ENCODE assay signal across 8 cellular contexts in the genomic region with DNA sequence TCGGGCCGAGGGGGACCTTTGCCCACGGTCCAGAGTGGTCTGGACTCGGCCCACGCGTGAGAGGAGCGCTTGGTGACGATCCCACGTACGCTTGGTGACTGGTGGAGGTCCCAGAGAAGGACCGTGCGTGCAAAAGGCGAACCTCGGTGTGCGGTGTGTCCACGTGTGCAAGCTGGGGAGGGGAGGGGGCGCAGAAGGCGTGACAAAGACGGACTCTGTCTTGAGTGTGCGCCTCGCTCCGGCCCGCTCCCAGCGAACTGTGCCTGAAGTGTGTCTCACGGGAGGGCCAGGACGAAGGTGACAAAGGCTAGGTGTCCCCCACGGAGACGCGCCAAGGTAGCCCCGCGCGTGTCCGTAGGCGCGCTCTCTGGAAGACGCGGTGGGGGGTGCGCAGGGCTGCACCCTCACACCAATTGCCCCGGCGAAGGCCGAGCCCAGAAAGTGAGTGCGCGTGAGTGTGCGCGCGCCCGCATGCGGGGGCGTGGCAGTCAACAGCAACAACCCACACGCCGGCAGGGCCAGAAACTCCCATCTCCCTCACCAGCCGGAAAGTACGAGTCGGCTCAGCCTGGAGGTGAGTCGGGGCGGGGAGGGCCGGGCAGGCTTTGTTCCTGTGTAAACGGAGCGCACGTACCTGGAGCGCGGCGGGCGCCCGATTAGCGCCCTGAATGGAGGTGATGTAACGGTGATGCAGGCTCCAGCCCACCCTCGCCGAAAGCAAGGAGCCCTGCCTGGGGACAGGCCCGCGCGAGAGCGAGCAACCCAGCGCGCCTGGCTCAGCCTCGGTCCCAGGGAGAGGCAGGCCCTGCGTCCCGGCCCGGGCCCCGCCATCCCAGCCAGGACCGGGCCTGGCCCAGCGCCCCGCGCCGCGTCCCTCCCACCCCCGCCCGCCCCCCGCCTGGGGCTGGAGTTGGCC. TPM values are rescaled to one million over a fixed set of nuclear protein-coding genes. Genes with fewer than 3 reads are reported as not detected.
DNase-seq lines count a peak whose midpoint lies in the region; ATAC-seq and TF ChIP-seq lines count a peak whose summit lies in the region.

A gene with protein sequence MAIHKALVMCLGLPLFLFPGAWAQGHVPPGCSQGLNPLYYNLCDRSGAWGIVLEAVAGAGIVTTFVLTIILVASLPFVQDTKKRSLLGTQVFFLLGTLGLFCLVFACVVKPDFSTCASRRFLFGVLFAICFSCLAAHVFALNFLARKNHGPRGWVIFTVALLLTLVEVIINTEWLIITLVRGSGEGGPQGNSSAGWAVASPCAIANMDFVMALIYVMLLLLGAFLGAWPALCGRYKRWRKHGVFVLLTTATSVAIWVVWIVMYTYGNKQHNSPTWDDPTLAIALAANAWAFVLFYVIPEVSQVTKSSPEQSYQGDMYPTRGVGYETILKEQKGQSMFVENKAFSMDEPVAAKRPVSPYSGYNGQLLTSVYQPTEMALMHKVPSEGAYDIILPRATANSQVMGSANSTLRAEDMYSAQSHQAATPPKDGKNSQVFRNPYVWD (plus strand): TSS at position 521 of the 916 bp plus-strand sequence. CDS start 7,689 bp downstream, outside the sequence.

- H3K27me3 ChIP-seq in mesenchymal stem cell (ENCODE audit: control insufficient read depth in 1 of 2, insufficient read depth in 1 of 2, low read length in 2 of 2): peaks cover 0 to 44% of the 10 kb centered on the region in 2 experiments

- H3K27ac Mint-ChIP-seq in activated CD4-positive, alpha-beta T cell treated with anti-CD3 and anti-CD28 coated beads, Interleukin-2, amount 10 ng/mL, durations not matched to agents 7 days and 5 days: no peak within 1 kb of the TSS

- H3K4ac ChIP-seq in mesenchymal stem cell (ENCODE audit: low read depth in 1 of 2, low read length in 2 of 2): peak within 1 kb of the TSS in 1 of 2 experiments; percentile 48

- ATAC-seq in HG03439 (IDR thresholded peaks at IDR 0.05; ENCODE audit: unreplicated experiment): no peak

- peaks cover 57% of the 10 kb centered on the region for H3K4me1 ChIP-seq in mesenchymal stem cell (ENCODE audit: control insufficient read depth, insufficient read depth, low read depth, low read length)

- no peaks in the 10 kb centered on the region for H3K9me3 Mint-ChIP-seq in activated CD4-positive, alpha-beta T cell treated with anti-CD3 and anti-CD28 coated beads, Interleukin-2, amount 10 ng/mL, durations not matched to agents 7 days and 5 days

- peak within 1 kb of the TSS; percentile 95 for H3K4me2 ChIP-seq in mesenchymal stem cell (ENCODE audit: low read length, poor library complexity, severe bottlenecking)

- peaks cover 9% of the 10 kb centered on the region for H3K79me1 ChIP-seq in mesenchymal stem cell (replicated peaks; ENCODE audit: low read length, poor library complexity, severe bottlenecking)

- peak within 1 kb of the TSS; percentile 36 for H2AFZ ChIP-seq in mesenchymal stem cell (ENCODE audit: low read depth, low read length)

- peak within 1 kb of the TSS; percentile 100 for H2BK5ac ChIP-seq in mesenchymal stem cell (ENCODE audit: low read depth, low read length, poor library complexity, severe bottlenecking)

- POLR2A ChIA-PET in activated CD4-positive, alpha-beta T cell treated with anti-CD3 and anti-CD28 coated beads, Interleukin-2, amount 10 ng/mL, durations not matched to agents 7 days and 5 days (lab: Charles Lee): no interaction called here

- peaks cover 68% of the 10 kb centered on the region for H3K27me3 Mint-ChIP-seq in activated CD4-positive, alpha-beta T cell treated with anti-CD3 and anti-CD28 coated beads, Interleukin-2, amount 10 ng/mL, durations not matched to agents 7 days and 5 days

- peaks cover 8% of the 10 kb centered on the region for H3K4me1 Mint-ChIP-seq in activated CD4-positive, alpha-beta T cell treated with anti-CD3 and anti-CD28 coated beads, Interleukin-2, amount 10 ng/mL, durations not matched to agents 7 days and 5 days

- H2BK12ac ChIP-seq in mesenchymal stem cell (ENCODE audit: low read length in 2 of 2): no peak within 1 kb of the TSS

- peak within 1 kb of the TSS; percentile 60 for H2BK15ac ChIP-seq in mesenchymal stem cell (ENCODE audit: low read depth, poor library complexity, severe bottlenecking)

- H2AK5ac ChIP-seq in mesenchymal stem cell (ENCODE audit: low read length, severe bottlenecking): peak within 1 kb of the TSS; percentile 90

- H3K9ac ChIP-seq in mesenchymal stem cell (ENCODE audit: low read length): peak within 1 kb of the TSS; percentile 84

- no peaks in the 10 kb centered on the region for H3K9me3 ChIP-seq in mesenchymal stem cell (ENCODE audit: control insufficient read depth, low read length)

- H4K91ac ChIP-seq in mesenchymal stem cell (ENCODE audit: low read length): peak within 1 kb of the TSS; percentile 71

- peak within 1 kb of the TSS; percentile 32 for H3K4me3 Mint-ChIP-seq in activated CD4-positive, alpha-beta T cell treated with anti-CD3 and anti-CD28 coated beads, Interleukin-2, amount 10 ng/mL, durations not matched to agents 7 days and 5 days

- peak within 1 kb of the TSS in 1 of 2 experiments; percentile 69 for H3K14ac ChIP-seq in mesenchymal stem cell (ENCODE audit: low read length in 2 of 2)

- peak within 1 kb of the TSS; percentile 11 for H2BK120ac ChIP-seq in mesenchymal stem cell (ENCODE audit: low read depth, low read length)

- no peaks in the 10 kb centered on the region for H3K36me3 Mint-ChIP-seq in activated CD4-positive, alpha-beta T cell treated with anti-CD3 and anti-CD28 coated beads, Interleukin-2, amount 10 ng/mL, durations not matched to agents 7 days and 5 days (ENCODE audit: low read depth)

- H3K23ac ChIP-seq in mesenchymal stem cell (ENCODE audit: low read length in 2 of 2): peak within 1 kb of the TSS in 1 of 2 experiments; percentile 14

- DNase-seq in GM12864 (ENCODE audit: low read depth) (no peak), NCI-H1105 treated with DMSO at 0.1 percent for 48 hours (lab: John Stamatoyannopoulos, UW) (peak; percentile 39), ecto neural progenitor cell (ENCODE audit: low spot score) (peak; percentile 89), mesenchymal stem cell (peak; percentile 57), hepatic stellate cell (ENCODE audit: low spot score) (no peak)
- peak; percentile 53 for DNase-seq in activated CD4-positive, alpha-beta T cell treated with anti-CD3 and anti-CD28 coated beads, Interleukin-2, amount 10 ng/mL, durations not matched to agents 7 days and 5 days
- DNase-seq in stimulated activated CD8-positive, alpha-beta memory T cell treated with anti-CD3 and anti-CD28 coated beads, Interleukin-4, amount 100 ng/mL, for 4 hours (ENCODE audit: low read depth in 2 of 2, low spot score in 1 of 2): peak; percentile 20 to 30

- H3K4me3 ChIP-seq in GM12864 (ENCODE audit: low read depth, low read length) (peak within 1 kb of the TSS; percentile 27; the same call in 1 of the 2 replicates), mesenchymal stem cell (ENCODE audit: insufficient read depth in 1 of 2, low read depth in 1 of 2, low read length in 2 of 2) (peak within 1 kb of the TSS; percentile 77 to 91)

- peak within 1 kb of the TSS; percentile 63 to 67 for H3K18ac ChIP-seq in mesenchymal stem cell (ENCODE audit: low read depth in 1 of 2, low read length in 2 of 2)

- peak within 1 kb of the TSS; percentile 99 for H3K27ac ChIP-seq in mesenchymal stem cell (ENCODE audit: low read length, poor library complexity, severe bottlenecking)

- CTCF ChIA-PET in activated CD4-positive, alpha-beta T cell treated with anti-CD3 and anti-CD28 coated beads, Interleukin-2, amount 10 ng/mL, durations not matched to agents 7 days and 5 days (lab: Charles Lee): no interaction called here

- peak within 1 kb of the TSS; percentile 62 for H4K8ac ChIP-seq in mesenchymal stem cell (ENCODE audit: low read length)

- peaks cover 0 to 1% of the 10 kb centered on the region in 2 experiments for H3K36me3 ChIP-seq in mesenchymal stem cell (ENCODE audit: control insufficient read depth in 1 of 2, insufficient read depth in 2 of 2, low read depth in 1 of 2, low read length in 2 of 2)

- no peak for TF ChIP-seq CTCF in GM12864 (IDR thresholded peaks at IDR 0.05; ENCODE audit: low read depth, low read length, missing control alignments)

- 1% methylated on average over 80 of the region's 89 CpGs for WGBS in mesenchymal stem cell

RNA-seq across cellular contexts. Expression of the gene that starts here (rescaled TPM):
- not detected for total RNA-seq in activated CD4-positive, alpha-beta T cell treated with anti-CD3 and anti-CD28 coated beads, Interleukin-2, amount 10 ng/mL, durations not matched to agents 7 days and 5 days
- 5.3 TPM for polyA plus RNA-seq in mesenchymal stem cell (2013, experiment 1 of 2)
- 5.1 TPM for polyA plus RNA-seq in mesenchymal stem cell (2013, experiment 2 of 2)

Comparison
In these comparisons a context has a peak if more than half of its experiments do, and no peak if none do; other contexts are left out.
1. Peak in DNase-seq in activated CD4-positive, alpha-beta T cell treated with anti-CD3 and anti-CD28 coated beads, Interleukin-2, amount 10 ng/mL, durations not matched to agents 7 days and 5 days; RNA of the gene not detected or under 1 TPM.
2. DNase-seq: peak in NCI-H1105 treated with DMSO at 0.1 percent for 48 hours (single experiment), ecto neural progenitor cell (single experiment), mesenchymal stem cell (single experiment) and stimulated activated CD8-positive, alpha-beta memory T cell treated with anti-CD3 and anti-CD28 coated beads, Interleukin-4, amount 100 ng/mL, for 4 hours (2 of 2); none in GM12864 (single experiment) and hepatic stellate cell (single experiment).